In genomic region chr2:112726487-112727190, GRCh38 we compare ENCODE assay signal across 1 cellular context.
A peak's percentile ranks its signal among the peaks of the same experiment; 100 is the strongest.
TF ChIP-seq lines count a peak whose summit lies in the region.

No MANE protein-coding gene starts in this region.

TF ChIP-seq in HepG2, 621 proteins besides CTCF, POLR2A, EP300 and RAD21 (continued from another document and continues in another):
- TF ChIP-seq ZSCAN22 (CRISPR knock-in tag; IDR thresholded peaks at IDR 0.05) (no peak), PHF8 (CRISPR knock-in tag; IDR thresholded peaks at IDR 0.05) (peak; percentile 53; the same call in 1 of the 2 replicates), ZNF205 (CRISPR knock-in tag; IDR thresholded peaks at IDR 0.05) (peak; percentile 69; the same call in 1 of the 2 replicates), ERF (CRISPR knock-in tag; IDR thresholded peaks at IDR 0.05) (peak; percentile 93), ZNF552 (CRISPR knock-in tag; IDR thresholded peaks at IDR 0.05; ENCODE audit: borderline replicate concordance) (no peak), NFE2L1 (CRISPR knock-in tag; IDR thresholded peaks at IDR 0.05; ENCODE audit: borderline replicate concordance) (no peak), ZNF891 (CRISPR knock-in tag; IDR thresholded peaks at IDR 0.05) (peak; percentile 86; the same call in 1 of the 2 replicates), TFDP1 (CRISPR knock-in tag; IDR thresholded peaks at IDR 0.05; ENCODE audit: borderline replicate concordance) (peak; percentile 76), ZNF792 (CRISPR knock-in tag; IDR thresholded peaks at IDR 0.05) (peak; percentile 59; the same call in 1 of the 2 replicates), ESRRA (CRISPR knock-in tag; IDR thresholded peaks at IDR 0.05; ENCODE audit: low read depth) (peak; percentile 76; the same call in 1 of the 2 replicates), NFATC3 (CRISPR knock-in tag; IDR thresholded peaks at IDR 0.05) (peak; percentile 89; the same call in 1 of the 2 replicates), ZNF251 (CRISPR knock-in tag; IDR thresholded peaks at IDR 0.05) (peak; percentile 44; the same call in 1 of the 2 replicates), ATF3 (CRISPR knock-in tag; IDR thresholded peaks at IDR 0.05) (0 out of 2 replicates have a peak, but pooled peaks have one; percentile 17), MIER2 (CRISPR knock-in tag; IDR thresholded peaks at IDR 0.05) (peak; percentile 71), BRCA1 (CRISPR knock-in tag; IDR thresholded peaks at IDR 0.05) (no peak), ZSCAN5A (CRISPR knock-in tag; IDR thresholded peaks at IDR 0.05; ENCODE audit: borderline replicate concordance) (no peak; the same call in 1 of the 2 replicates), HIC2 (CRISPR knock-in tag; IDR thresholded peaks at IDR 0.05; ENCODE audit: low read depth) (peak; percentile 78), TBX2 (CRISPR knock-in tag; IDR thresholded peaks at IDR 0.05; ENCODE audit: borderline replicate concordance) (peak; percentile 61), ZNF441 (CRISPR knock-in tag; IDR thresholded peaks at IDR 0.05; ENCODE audit: borderline replicate concordance) (peak; percentile 69; the same call in 1 of the 2 replicates), KDM5A (IDR thresholded peaks at IDR 0.05; ENCODE audit: borderline replicate concordance, low read length) (no peak), MAX (IDR thresholded peaks at IDR 0.05) (peak; percentile 81), GABPB1 (CRISPR knock-in tag; IDR thresholded peaks at IDR 0.05) (peak; percentile 48), MED1 (CRISPR knock-in tag; IDR thresholded peaks at IDR 0.05) (peak; percentile 53; the same call in 1 of the 2 replicates), ZNF788 (CRISPR knock-in tag; IDR thresholded peaks at IDR 0.05; ENCODE audit: borderline replicate concordance) (peak; percentile 88), ZNF317 (CRISPR knock-in tag; IDR thresholded peaks at IDR 0.05) (no peak), IKZF4 (CRISPR knock-in tag; IDR thresholded peaks at IDR 0.05; ENCODE audit: borderline replicate concordance, low read depth, not compliant biosample characterization) (peak; percentile 39), MAZ (IDR thresholded peaks at IDR 0.05; ENCODE audit: borderline replicate concordance, low read depth, low read length) (no peak), MAZ (CRISPR knock-in tag; IDR thresholded peaks at IDR 0.05; ENCODE audit: low read depth) (peak; percentile 67), ZBTB2 (CRISPR knock-in tag; IDR thresholded peaks at IDR 0.05; ENCODE audit: low read depth) (0 out of 2 replicates have a peak, but pooled peaks have one; percentile 28), AHR (CRISPR knock-in tag; IDR thresholded peaks at IDR 0.05) (0 out of 2 replicates have a peak, but pooled peaks have one; percentile 62), ZSCAN31 (CRISPR knock-in tag; IDR thresholded peaks at IDR 0.05; ENCODE audit: low read depth) (peak; percentile 48; the same call in 1 of the 2 replicates), TFDP2 (CRISPR knock-in tag; IDR thresholded peaks at IDR 0.05) (0 out of 2 replicates have a peak, but pooled peaks have one; percentile 39), GATAD1 (CRISPR knock-in tag; IDR thresholded peaks at IDR 0.05) (peak; percentile 73), ZNF547 (CRISPR knock-in tag; IDR thresholded peaks at IDR 0.05) (peak; percentile 79), TFE3 (CRISPR knock-in tag; IDR thresholded peaks at IDR 0.05) (peak; percentile 45; the same call in 1 of the 2 replicates), ZNF549 (CRISPR knock-in tag; IDR thresholded peaks at IDR 0.05) (no peak)
- TF ChIP-seq, protein P1, sequence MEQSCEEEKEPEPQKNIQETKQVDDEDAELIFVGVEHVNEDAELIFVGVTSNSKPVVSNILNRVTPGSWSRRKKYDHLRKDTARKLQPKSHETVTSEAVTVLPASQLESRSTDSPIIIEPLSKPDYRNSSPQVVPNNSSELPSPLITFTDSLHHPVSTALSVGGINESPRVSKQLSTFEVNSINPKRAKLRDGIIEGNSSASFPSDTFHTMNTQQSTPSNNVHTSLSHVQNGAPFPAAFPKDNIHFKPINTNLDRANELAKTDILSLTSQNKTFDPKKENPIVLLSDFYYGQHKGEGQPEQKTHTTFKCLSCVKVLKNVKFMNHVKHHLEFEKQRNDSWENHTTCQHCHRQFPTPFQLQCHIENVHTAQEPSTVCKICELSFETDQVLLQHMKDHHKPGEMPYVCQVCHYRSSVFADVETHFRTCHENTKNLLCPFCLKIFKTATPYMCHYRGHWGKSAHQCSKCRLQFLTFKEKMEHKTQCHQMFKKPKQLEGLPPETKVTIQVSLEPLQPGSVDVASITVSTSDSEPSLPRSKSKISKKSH (CRISPR knock-in tag; IDR thresholded peaks at IDR 0.05; ENCODE audit: borderline replicate concordance): peak; percentile 90
- TF ChIP-seq, protein P2, sequence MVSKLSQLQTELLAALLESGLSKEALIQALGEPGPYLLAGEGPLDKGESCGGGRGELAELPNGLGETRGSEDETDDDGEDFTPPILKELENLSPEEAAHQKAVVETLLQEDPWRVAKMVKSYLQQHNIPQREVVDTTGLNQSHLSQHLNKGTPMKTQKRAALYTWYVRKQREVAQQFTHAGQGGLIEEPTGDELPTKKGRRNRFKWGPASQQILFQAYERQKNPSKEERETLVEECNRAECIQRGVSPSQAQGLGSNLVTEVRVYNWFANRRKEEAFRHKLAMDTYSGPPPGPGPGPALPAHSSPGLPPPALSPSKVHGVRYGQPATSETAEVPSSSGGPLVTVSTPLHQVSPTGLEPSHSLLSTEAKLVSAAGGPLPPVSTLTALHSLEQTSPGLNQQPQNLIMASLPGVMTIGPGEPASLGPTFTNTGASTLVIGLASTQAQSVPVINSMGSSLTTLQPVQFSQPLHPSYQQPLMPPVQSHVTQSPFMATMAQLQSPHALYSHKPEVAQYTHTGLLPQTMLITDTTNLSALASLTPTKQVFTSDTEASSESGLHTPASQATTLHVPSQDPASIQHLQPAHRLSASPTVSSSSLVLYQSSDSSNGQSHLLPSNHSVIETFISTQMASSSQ (IDR thresholded peaks at IDR 0.05; ENCODE audit: low read depth): no peak
- TF ChIP-seq, protein P2 (CRISPR knock-in tag; IDR thresholded peaks at IDR 0.05; ENCODE audit: borderline replicate concordance): peak; percentile 18
- TF ChIP-seq, protein P3, sequence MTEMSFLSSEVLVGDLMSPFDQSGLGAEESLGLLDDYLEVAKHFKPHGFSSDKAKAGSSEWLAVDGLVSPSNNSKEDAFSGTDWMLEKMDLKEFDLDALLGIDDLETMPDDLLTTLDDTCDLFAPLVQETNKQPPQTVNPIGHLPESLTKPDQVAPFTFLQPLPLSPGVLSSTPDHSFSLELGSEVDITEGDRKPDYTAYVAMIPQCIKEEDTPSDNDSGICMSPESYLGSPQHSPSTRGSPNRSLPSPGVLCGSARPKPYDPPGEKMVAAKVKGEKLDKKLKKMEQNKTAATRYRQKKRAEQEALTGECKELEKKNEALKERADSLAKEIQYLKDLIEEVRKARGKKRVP (CRISPR knock-in tag; IDR thresholded peaks at IDR 0.05): 0 out of 4 replicates have a peak, but pooled peaks of 1 of the 2 experiments have one; percentile 47
- TF ChIP-seq, protein P4, sequence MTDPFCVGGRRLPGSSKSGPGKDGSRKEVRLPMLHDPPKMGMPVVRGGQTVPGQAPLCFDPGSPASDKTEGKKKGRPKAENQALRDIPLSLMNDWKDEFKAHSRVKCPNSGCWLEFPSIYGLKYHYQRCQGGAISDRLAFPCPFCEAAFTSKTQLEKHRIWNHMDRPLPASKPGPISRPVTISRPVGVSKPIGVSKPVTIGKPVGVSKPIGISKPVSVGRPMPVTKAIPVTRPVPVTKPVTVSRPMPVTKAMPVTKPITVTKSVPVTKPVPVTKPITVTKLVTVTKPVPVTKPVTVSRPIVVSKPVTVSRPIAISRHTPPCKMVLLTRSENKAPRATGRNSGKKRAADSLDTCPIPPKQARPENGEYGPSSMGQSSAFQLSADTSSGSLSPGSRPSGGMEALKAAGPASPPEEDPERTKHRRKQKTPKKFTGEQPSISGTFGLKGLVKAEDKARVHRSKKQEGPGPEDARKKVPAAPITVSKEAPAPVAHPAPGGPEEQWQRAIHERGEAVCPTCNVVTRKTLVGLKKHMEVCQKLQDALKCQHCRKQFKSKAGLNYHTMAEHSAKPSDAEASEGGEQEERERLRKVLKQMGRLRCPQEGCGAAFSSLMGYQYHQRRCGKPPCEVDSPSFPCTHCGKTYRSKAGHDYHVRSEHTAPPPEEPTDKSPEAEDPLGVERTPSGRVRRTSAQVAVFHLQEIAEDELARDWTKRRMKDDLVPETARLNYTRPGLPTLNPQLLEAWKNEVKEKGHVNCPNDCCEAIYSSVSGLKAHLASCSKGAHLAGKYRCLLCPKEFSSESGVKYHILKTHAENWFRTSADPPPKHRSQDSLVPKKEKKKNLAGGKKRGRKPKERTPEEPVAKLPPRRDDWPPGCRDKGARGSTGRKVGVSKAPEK (CRISPR knock-in tag; IDR thresholded peaks at IDR 0.05; ENCODE audit: borderline replicate concordance): 0 out of 2 replicates have a peak, but pooled peaks have one; percentile 75
